Comparison of ENCODE assay signal across 33 cellular contexts in the genomic region with DNA sequence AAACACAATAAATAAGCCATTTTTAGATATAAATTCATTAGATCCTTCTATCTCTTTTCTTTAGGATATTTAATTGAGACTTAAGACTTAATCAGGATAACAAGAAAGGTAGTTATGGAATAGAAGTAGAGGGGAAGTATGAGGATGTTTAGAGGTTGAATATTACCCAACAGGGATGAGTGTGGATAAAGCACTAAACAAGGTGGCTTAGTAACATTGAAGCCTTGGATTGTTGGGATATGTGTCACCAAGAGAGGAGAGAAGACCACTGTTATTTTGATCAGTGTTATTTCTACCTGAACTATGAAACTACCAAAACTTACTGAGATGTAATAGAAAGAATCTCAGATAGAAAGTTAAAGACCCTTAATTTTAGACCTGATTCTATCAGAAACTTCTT.
"Had no signal": no experiment of that assay in that cellular context is flagged by ENCODE, and none has a peak within 500 bp of the region (broad histone marks: within the 10 kb centered on the region; RNA-seq: fewer than 3 reads in every experiment).

No MANE protein-coding gene starts in this region.

- H3K9ac ChIP-seq: KMS-11 had no signal

- H3K4me3 ChIP-seq: MG63 had no signal

- H3K9me3 ChIP-seq: MG63 had no signal

- H3K4me2 ChIP-seq: KMS-11 had no signal

- H3K36me3 ChIP-seq: MG63 had no signal

- H3K27ac ChIP-seq: KMS-11 had no signal

- H3K27me3 ChIP-seq: MG63 had no signal

- DNase-seq: Karpas-422, Kasumi-1, KG1, MG63, MV-4-11, NCI-H1048, NCI-H1092, NCI-H1092 treated with DMSO at 0.1 percent for 48 hours, NCI-H1105, NCI-H1105 treated with DMSO at 0.1 percent for 48 hours, NCI-H1417 treated with DMSO at 0.1 percent for 48 hours, NCI-H1436, NCI-H1436 treated with DMSO at 0.1 percent for 48 hours, NCI-H146, NCI-H1694, NCI-H1694 treated with DMSO at 0.1 percent for 48 hours, NCI-H187, NCI-H187 treated with DMSO at 0.1 percent for 48 hours, NCI-H1930, NCI-H2029, NCI-H2029 treated with DMSO at 0.1 percent for 48 hours, NCI-H2081, NCI-H2081 treated with DMSO at 0.1 percent for 48 hours, NCI-H2107, NCI-H2171, NCI-H2171 treated with DMSO at 0.1 percent for 48 hours, NCI-H2227 treated with DMSO at 0.1 percent for 48 hours, NCI-H226, NCI-H345, NCI-H446, NCI-H446 treated with DMSO at 0.1 percent for 48 hours, NCI-H510A had no signal
